19 cellular contexts compared by ENCODE assay signal in the genomic region with DNA sequence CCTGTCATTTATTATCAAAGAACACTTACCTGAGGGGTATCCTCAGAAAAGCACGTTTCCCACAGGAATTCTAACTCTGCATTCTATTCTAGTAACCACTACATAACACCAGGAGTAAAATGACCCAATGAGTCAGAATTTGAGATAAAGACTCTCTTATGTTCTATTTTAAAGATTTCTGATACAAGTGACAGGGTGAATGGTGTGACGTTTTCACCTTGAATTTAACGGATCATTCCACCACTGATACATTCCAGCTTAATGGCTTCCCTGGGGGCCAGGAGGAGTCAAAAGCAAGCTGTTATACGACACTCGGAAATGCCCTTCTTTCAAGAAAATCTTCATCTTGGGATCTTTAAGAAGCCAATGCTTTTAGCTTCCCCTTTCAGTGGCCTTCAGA. TPM values are rescaled to one million over a fixed set of nuclear protein-coding genes. Genes with fewer than 3 reads are reported as not detected.
DNase-seq lines count a peak whose midpoint lies in the region; ATAC-seq and TF ChIP-seq lines count a peak whose summit lies in the region.
"Had no signal": no experiment of that assay in that cellular context is flagged by ENCODE, and none has a peak within 500 bp of the region (broad histone marks: within the 10 kb centered on the region; RNA-seq: fewer than 3 reads in every experiment).

No MANE protein-coding gene starts in this region.

- H3K36me3 Mint-ChIP-seq in activated CD4-positive, alpha-beta T cell treated with anti-CD3 and anti-CD28 coated beads, Interleukin-2, amount 10 ng/mL, durations not matched to agents 24 days and 14 days (ENCODE audit: low read depth), result peaks cover 29% of the 10 kb centered on the region
- peaks cover 27% of the 10 kb centered on the region for H3K36me3 Mint-ChIP-seq in HFFc6 (ENCODE audit: low read depth)

- H2AFZ ChIP-seq in neural cell (ENCODE audit: low read depth, low read length), result no peak overlapping the region
- H2AFZ ChIP-seq: GM23248 had no signal

- H3K4me3 ChIP-seq in neural cell (ENCODE audit: low read length), result peak overlapping the region; percentile 33
- H3K4me3 ChIP-seq: GM23248 had no signal

- H3K27ac Mint-ChIP-seq in activated CD4-positive, alpha-beta T cell treated with anti-CD3 and anti-CD28 coated beads, Interleukin-2, amount 10 ng/mL, durations not matched to agents 24 days and 14 days, result peak overlapping the region; percentile 74
- peak overlapping the region; percentile 45; the same call in 1 of the 2 replicates for H3K27ac Mint-ChIP-seq in HFFc6

- no peak overlapping the region for H3K9ac ChIP-seq in neural cell (ENCODE audit: low read length)
- H3K9ac ChIP-seq: GM23248 had no signal

- H3K27me3 ChIP-seq in neural cell (ENCODE audit: insufficient read depth, low read depth, low read length), result no peaks in the 10 kb centered on the region

- no peaks in the 10 kb centered on the region for H3K9me2 ChIP-seq in neural cell (ENCODE audit: insufficient read depth, low read length)

- H3K4me3 Mint-ChIP-seq in activated CD4-positive, alpha-beta T cell treated with anti-CD3 and anti-CD28 coated beads, Interleukin-2, amount 10 ng/mL, durations not matched to agents 24 days and 14 days, result no peak overlapping the region
- no peak overlapping the region for H3K4me3 Mint-ChIP-seq in HFFc6
- H3K4me3 Mint-ChIP-seq: CD14-positive monocyte had no signal

- H3K79me2 ChIP-seq in neural cell (replicated peaks; ENCODE audit: insufficient read depth, low read length), result no peaks in the 10 kb centered on the region

- H3K4me2 ChIP-seq in neural cell (ENCODE audit: low read length), result no peak overlapping the region

- TF ChIP-seq CTCF in HFFc6 (IDR thresholded peaks at IDR 0.05) (no peak), neural cell (IDR thresholded peaks at IDR 0.05; ENCODE audit: poor library complexity, severe bottlenecking) (no peak)

- H3K27me3 Mint-ChIP-seq in activated CD4-positive, alpha-beta T cell treated with anti-CD3 and anti-CD28 coated beads, Interleukin-2, amount 10 ng/mL, durations not matched to agents 24 days and 14 days, result no peaks in the 10 kb centered on the region
- H3K27me3 Mint-ChIP-seq in HFFc6 (ENCODE audit: insufficient read depth), result peaks cover 2% of the 10 kb centered on the region; the same call in 1 of the 2 replicates

- TF ChIP-seq EP300 in neural cell (conservative IDR thresholded peaks at IDR 0.05; ENCODE audit: poor library complexity, severe bottlenecking), result no peak

- no peak for DNase-seq in activated CD4-positive, alpha-beta T cell treated with anti-CD3 and anti-CD28 coated beads, Interleukin-2, amount 10 ng/mL, durations not matched to agents 24 days and 14 days
- DNase-seq in activated CD4-positive, alpha-beta T cell treated with anti-CD3 and anti-CD28 coated beads for 4 hours, result no peak
- no peak for DNase-seq in HFFc6
- DNase-seq in astrocyte of the hippocampus (ENCODE audit: low read depth, low spot score), result peak; percentile 48
- DNase-seq in HuH-7 (ENCODE audit: low spot score), result no peak
- DNase-seq: AML-193, COR-L47, GF-D8, GM23248, KG1, NCI-H1105 treated with DMSO at 0.1 percent for 48 hours, NCI-H1694, NCI-H2081 treated with DMSO at 0.1 percent for 48 hours, SHP77 had no signal

- H3F3A ChIP-seq in neural cell (ENCODE audit: insufficient read depth, low read length, poor library complexity, severe bottlenecking), result no peaks in the 10 kb centered on the region

- H3K9me3 Mint-ChIP-seq in activated CD4-positive, alpha-beta T cell treated with anti-CD3 and anti-CD28 coated beads, Interleukin-2, amount 10 ng/mL, durations not matched to agents 24 days and 14 days, result no peaks in the 10 kb centered on the region
- no peaks in the 10 kb centered on the region for H3K9me3 Mint-ChIP-seq in HFFc6
- H3K9me3 Mint-ChIP-seq: CD14-positive monocyte had no signal

- H4K20me1 ChIP-seq in neural cell (ENCODE audit: insufficient read depth), result no peaks in the 10 kb centered on the region

- ATAC-seq in HG02870 (IDR thresholded peaks at IDR 0.05; ENCODE audit: unreplicated experiment) (no peak), GM18511 (IDR thresholded peaks at IDR 0.05; ENCODE audit: unreplicated experiment) (no peak)

- H3K9me3 ChIP-seq in neural cell (ENCODE audit: low read length), result no peaks in the 10 kb centered on the region

- intact Hi-C loops in activated CD4-positive, alpha-beta T cell treated with anti-CD3 and anti-CD28 coated beads, Interleukin-2, amount 10 ng/mL, durations not matched to agents 24 days and 14 days (cut with micrococcal nuclease), result loop anchor here (5.0 kb wide), 1 partner anchor 52 kb away; no protein-coding TSS in a partner anchor

- peak overlapping the region; percentile 12 for H3K27ac ChIP-seq in neural cell (ENCODE audit: low read length)
- H3K27ac ChIP-seq: 22Rv1, GM23248 had no signal

- no peak for TF ChIP-seq RAD21 in neural cell (conservative IDR thresholded peaks at IDR 0.05)

- H3K36me3 ChIP-seq in neural cell (ENCODE audit: insufficient read depth, low read length), result peaks cover 4% of the 10 kb centered on the region

- peaks cover 41% of the 10 kb centered on the region for H3K4me1 Mint-ChIP-seq in activated CD4-positive, alpha-beta T cell treated with anti-CD3 and anti-CD28 coated beads, Interleukin-2, amount 10 ng/mL, durations not matched to agents 24 days and 14 days
- peaks cover 61% of the 10 kb centered on the region for H3K4me1 Mint-ChIP-seq in HFFc6 (ENCODE audit: low read depth)
- H3K4me1 Mint-ChIP-seq: CD14-positive monocyte had no signal

TF ChIP-seq in neural cell, 6 proteins besides CTCF, POLR2A, EP300 and RAD21:
- TF ChIP-seq POLR2AphosphoS5 (IDR thresholded peaks at IDR 0.05), result no peak
- TF ChIP-seq TAF1 (IDR thresholded peaks at IDR 0.05; ENCODE audit: low read depth), result no peak
- TF ChIP-seq, protein P1, sequence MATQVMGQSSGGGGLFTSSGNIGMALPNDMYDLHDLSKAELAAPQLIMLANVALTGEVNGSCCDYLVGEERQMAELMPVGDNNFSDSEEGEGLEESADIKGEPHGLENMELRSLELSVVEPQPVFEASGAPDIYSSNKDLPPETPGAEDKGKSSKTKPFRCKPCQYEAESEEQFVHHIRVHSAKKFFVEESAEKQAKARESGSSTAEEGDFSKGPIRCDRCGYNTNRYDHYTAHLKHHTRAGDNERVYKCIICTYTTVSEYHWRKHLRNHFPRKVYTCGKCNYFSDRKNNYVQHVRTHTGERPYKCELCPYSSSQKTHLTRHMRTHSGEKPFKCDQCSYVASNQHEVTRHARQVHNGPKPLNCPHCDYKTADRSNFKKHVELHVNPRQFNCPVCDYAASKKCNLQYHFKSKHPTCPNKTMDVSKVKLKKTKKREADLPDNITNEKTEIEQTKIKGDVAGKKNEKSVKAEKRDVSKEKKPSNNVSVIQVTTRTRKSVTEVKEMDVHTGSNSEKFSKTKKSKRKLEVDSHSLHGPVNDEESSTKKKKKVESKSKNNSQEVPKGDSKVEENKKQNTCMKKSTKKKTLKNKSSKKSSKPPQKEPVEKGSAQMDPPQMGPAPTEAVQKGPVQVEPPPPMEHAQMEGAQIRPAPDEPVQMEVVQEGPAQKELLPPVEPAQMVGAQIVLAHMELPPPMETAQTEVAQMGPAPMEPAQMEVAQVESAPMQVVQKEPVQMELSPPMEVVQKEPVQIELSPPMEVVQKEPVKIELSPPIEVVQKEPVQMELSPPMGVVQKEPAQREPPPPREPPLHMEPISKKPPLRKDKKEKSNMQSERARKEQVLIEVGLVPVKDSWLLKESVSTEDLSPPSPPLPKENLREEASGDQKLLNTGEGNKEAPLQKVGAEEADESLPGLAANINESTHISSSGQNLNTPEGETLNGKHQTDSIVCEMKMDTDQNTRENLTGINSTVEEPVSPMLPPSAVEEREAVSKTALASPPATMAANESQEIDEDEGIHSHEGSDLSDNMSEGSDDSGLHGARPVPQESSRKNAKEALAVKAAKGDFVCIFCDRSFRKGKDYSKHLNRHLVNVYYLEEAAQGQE (IDR thresholded peaks at IDR 0.05; ENCODE audit: borderline replicate concordance), result no peak
- TF ChIP-seq MXI1 (conservative IDR thresholded peaks at IDR 0.05; ENCODE audit: poor library complexity, severe bottlenecking), result no peak
- TF ChIP-seq SMC3 (conservative IDR thresholded peaks at IDR 0.05; ENCODE audit: poor library complexity), result no peak
- TF ChIP-seq EZH2 (IDR thresholded peaks at IDR 0.05; ENCODE audit: borderline replicate concordance, insufficient read depth, low read length, poor library complexity, severe bottlenecking), result no peak

RNA-seq across cellular contexts. Expression of a gene that starts 55.2 kb away (rescaled TPM):
- total RNA-seq in activated CD4-positive, alpha-beta T cell treated with anti-CD3 and anti-CD28 coated beads, Interleukin-2, amount 10 ng/mL, durations not matched to agents 24 days and 14 days, result 137 and 138 TPM in 2 replicates
- total RNA-seq in HFFc6 (2021; fragmentation: NEBNext Ultra II Directional; extraction: Animal tissue kit (Norgen Biotek cat#: 25700)), result 100 to 1,000 TPM; 134 to 174 (median 144) TPM
- 2.6 and 5.7 TPM in 2 replicates for polyA plus RNA-seq in neural cell
- 9.0 and 12.6 TPM in 2 replicates for polyA minus RNA-seq in neural cell
